10 cellular contexts compared by ENCODE assay signal in genomic region chr18:45850021-45850420, GRCh38. TPM values are rescaled to one million over a fixed set of nuclear protein-coding genes. Genes with fewer than 3 reads are reported as not detected.
DNase-seq lines count a peak whose midpoint lies in the region; FAIRE-seq and TF ChIP-seq lines count a peak whose summit lies in the region.
"Had no signal": no experiment of that assay in that cellular context is flagged by ENCODE, and none has a peak within 500 bp of the region (broad histone marks: within the 10 kb centered on the region; RNA-seq: fewer than 3 reads in every experiment).

No MANE protein-coding gene starts in this region.

- H3K9me3 ChIP-seq in OCI-LY7 (ENCODE audit: low read length): no peaks in the 10 kb centered on the region
- H3K9me3 ChIP-seq: right atrium auricular region had no signal

- peak; percentile 64 for DNase-seq in ACHN
- no peak for DNase-seq in GM19239 (ENCODE audit: insufficient read length, low spot score)
- no peak for DNase-seq in OCI-LY7 (ENCODE audit: low spot score)
- DNase-seq in glomerular visceral epithelial cell (ENCODE audit: extremely low spot score): peak; percentile 85
- DNase-seq in effector CD8-positive, alpha-beta T cell (lab: John Stamatoyannopoulos, UW): no peak
- DNase-seq in mesenteric fat pad (ENCODE audit: low spot score): no peak
- DNase-seq in foreskin melanocyte: no peak
- DNase-seq in activated CD4-positive, alpha-beta T cell treated with anti-CD3 and anti-CD28 coated beads, Interleukin-2, amount 10 ng/mL, durations not matched to agents 7 days and 5 days: no peak
- DNase-seq: DMS153 had no signal

- no peak overlapping the region for H3K4me2 ChIP-seq in OCI-LY7 (ENCODE audit: low read length)

- H3K36me3 ChIP-seq in OCI-LY7 (ENCODE audit: insufficient read depth, low read length): no peaks in the 10 kb centered on the region

- H3K27me3 Mint-ChIP-seq in activated CD4-positive, alpha-beta T cell treated with anti-CD3 and anti-CD28 coated beads, Interleukin-2, amount 10 ng/mL, durations not matched to agents 7 days and 5 days: no peaks in the 10 kb centered on the region

- intact Hi-C loops in OCI-LY7 (cut with micrococcal nuclease; ENCODE audit: unreplicated experiment): no loop called here

- no peaks in the 10 kb centered on the region for H3K9me3 Mint-ChIP-seq in activated CD4-positive, alpha-beta T cell treated with anti-CD3 and anti-CD28 coated beads, Interleukin-2, amount 10 ng/mL, durations not matched to agents 7 days and 5 days

- no peak overlapping the region for H3K4me3 ChIP-seq in OCI-LY7 (ENCODE audit: low read depth, low read length, poor library complexity, severe bottlenecking)
- H3K4me3 ChIP-seq: right atrium auricular region had no signal

- no peak overlapping the region for H3K4me3 Mint-ChIP-seq in activated CD4-positive, alpha-beta T cell treated with anti-CD3 and anti-CD28 coated beads, Interleukin-2, amount 10 ng/mL, durations not matched to agents 7 days and 5 days

- H3K4me1 ChIP-seq in OCI-LY7 (ENCODE audit: insufficient read depth, low read length, poor library complexity, severe bottlenecking): no peaks in the 10 kb centered on the region
- H3K4me1 ChIP-seq: right atrium auricular region had no signal

- no peak overlapping the region for H3K27ac Mint-ChIP-seq in activated CD4-positive, alpha-beta T cell treated with anti-CD3 and anti-CD28 coated beads, Interleukin-2, amount 10 ng/mL, durations not matched to agents 7 days and 5 days

- 0 out of 2 replicates have a peak, but pooled peaks have one; percentile 12 for TF ChIP-seq CTCF in OCI-LY7 (conservative IDR thresholded peaks at IDR 0.05; ENCODE audit: low read length)

- no peaks in the 10 kb centered on the region for H3K4me1 Mint-ChIP-seq in activated CD4-positive, alpha-beta T cell treated with anti-CD3 and anti-CD28 coated beads, Interleukin-2, amount 10 ng/mL, durations not matched to agents 7 days and 5 days

- FAIRE-seq in GM19239 (lab: Jason Lieb, UNC): peak; percentile 88

- H3K9me2 ChIP-seq in OCI-LY7 (ENCODE audit: insufficient read depth, low read length): no peaks in the 10 kb centered on the region

- in situ Hi-C loops in ACHN (cut with HindIII; ENCODE audit: low pct_ligation_motif_present, low pct_unique_long_range_greater_than_20kb, low sequenced_read_pairs): no loop called here

- H4K20me1 ChIP-seq in OCI-LY7 (ENCODE audit: insufficient read depth, low read length): no peaks in the 10 kb centered on the region

- H3K36me3 Mint-ChIP-seq in activated CD4-positive, alpha-beta T cell treated with anti-CD3 and anti-CD28 coated beads, Interleukin-2, amount 10 ng/mL, durations not matched to agents 7 days and 5 days (ENCODE audit: low read depth): peaks cover 19% of the 10 kb centered on the region

- H3K79me2 ChIP-seq in OCI-LY7 (ENCODE audit: insufficient read depth, low read depth, low read length): no peaks in the 10 kb centered on the region

- BruUV-seq in OCI-LY7 (replicated peaks; lab: Mats Ljungman, UMichigan): no TSS peak

- H2AFZ ChIP-seq in OCI-LY7 (ENCODE audit: low read length): no peak overlapping the region

- H3K27ac ChIP-seq in OCI-LY7 (ENCODE audit: low read depth, low read length, poor library complexity, severe bottlenecking): no peak overlapping the region
- H3K27ac ChIP-seq: right atrium auricular region had no signal

- CTCF ChIA-PET in OCI-LY7 (lab: Charles Lee; ENCODE audit: unreplicated experiment): no interaction called here
- CTCF ChIA-PET in activated CD4-positive, alpha-beta T cell treated with anti-CD3 and anti-CD28 coated beads, Interleukin-2, amount 10 ng/mL, durations not matched to agents 7 days and 5 days (lab: Charles Lee): interaction anchor here (1.6 kb wide), 1 partner anchor 30 kb away, joined by 4 read pairs; no protein-coding TSS in a partner anchor

- POLR2A ChIA-PET in OCI-LY7 (lab: Charles Lee): no interaction called here
- POLR2A ChIA-PET in activated CD4-positive, alpha-beta T cell treated with anti-CD3 and anti-CD28 coated beads, Interleukin-2, amount 10 ng/mL, durations not matched to agents 7 days and 5 days (lab: Charles Lee): no interaction called here

RNA-seq across cellular contexts. Expression of gene SIGLEC15, which starts 24.5 kb away (rescaled TPM):
- total RNA-seq in OCI-LY7 (2014; rRNA removed; shearing (Covaris generic)): not detected in 2 replicates
- not detected in 2 replicates for total RNA-seq in OCI-LY7 (2022)
- total RNA-seq in mesenteric fat pad: 0.32 TPM
- not detected for total RNA-seq in activated CD4-positive, alpha-beta T cell treated with anti-CD3 and anti-CD28 coated beads, Interleukin-2, amount 10 ng/mL, durations not matched to agents 7 days and 5 days

Comparison
In these comparisons a context has a peak if more than half of its experiments do, and no peak if none do; other contexts are left out.
1. DNase-seq: peak in ACHN (single experiment) and glomerular visceral epithelial cell (single experiment); none in GM19239 (single experiment), OCI-LY7 (single experiment), effector CD8-positive, alpha-beta T cell (single experiment), mesenteric fat pad (single experiment), foreskin melanocyte (single experiment) and activated CD4-positive, alpha-beta T cell treated with anti-CD3 and anti-CD28 coated beads, Interleukin-2, amount 10 ng/mL, durations not matched to agents 7 days and 5 days (single experiment).